10 cellular contexts compared by ENCODE assay signal in genomic region chr12:75724913-75725312, GRCh38.
DNase-seq lines count a peak whose midpoint lies in the region; ATAC-seq, FAIRE-seq and TF ChIP-seq lines count a peak whose summit lies in the region.
"Had no signal": no experiment of that assay in that cellular context is flagged by ENCODE, and none has a peak within 500 bp of the region (broad histone marks: within the 10 kb centered on the region; RNA-seq: fewer than 3 reads in every experiment).

No MANE protein-coding gene starts in this region.

- no peaks in the 10 kb centered on the region for H3K9me3 Mint-ChIP-seq in neural crest cell

- no peak overlapping the region for H3K4me2 ChIP-seq in MM.1S (ENCODE audit: low read depth, low read length)

- H3K27ac Mint-ChIP-seq in neural crest cell (ENCODE audit: unreplicated experiment), result peak overlapping the region; percentile 86
- H3K27ac Mint-ChIP-seq: naive B cell had no signal

- no peaks in the 10 kb centered on the region for H3K79me2 ChIP-seq in MM.1S (ENCODE audit: low read length)

- no peak for TF ChIP-seq CTCF in neural crest cell (conservative IDR thresholded peaks at IDR 0.05)
- no peak for TF ChIP-seq CTCF in MM.1S (IDR thresholded peaks at IDR 0.05; ENCODE audit: low read length)

- no peaks in the 10 kb centered on the region for H3K36me3 Mint-ChIP-seq in neural crest cell (ENCODE audit: low read depth)
- H3K36me3 Mint-ChIP-seq: naive B cell had no signal

- H3K4me1 Mint-ChIP-seq in neural crest cell, result peaks cover 55% of the 10 kb centered on the region
- H3K4me1 Mint-ChIP-seq: naive B cell had no signal

- no peaks in the 10 kb centered on the region for H3K36me3 ChIP-seq in MM.1S (replicated peaks; ENCODE audit: insufficient read depth, low read length)

- H3K27ac ChIP-seq in MM.1S (ENCODE audit: low read length), result no peak overlapping the region

- ATAC-seq in HG03442 (IDR thresholded peaks at IDR 0.05; ENCODE audit: unreplicated experiment), result no peak
- no peak for ATAC-seq in GM21390 (IDR thresholded peaks at IDR 0.05; ENCODE audit: unreplicated experiment)

- DNase-seq in DMS153 treated with DMSO at 0.1 percent for 48 hours (lab: John Stamatoyannopoulos, UW; ENCODE audit: unreplicated experiment) (peak; percentile 74), NCI-H345 treated with DMSO at 0.1 percent for 48 hours (lab: John Stamatoyannopoulos, UW; ENCODE audit: unreplicated experiment) (peak; percentile 43), neural crest cell (ENCODE audit: low read depth, low spot score) (no peak), MM.1S (no peak), ecto neural progenitor cell (ENCODE audit: low spot score) (no peak)
- DNase-seq: activated CD4-positive, alpha-beta T cell treated with anti-CD3 and anti-CD28 coated beads for 1 hour; naive B cell had no signal

- H3K9me3 ChIP-seq in MM.1S (replicated peaks; ENCODE audit: insufficient read depth, low read length), result no peaks in the 10 kb centered on the region

- no peaks in the 10 kb centered on the region for H3K27me3 Mint-ChIP-seq in neural crest cell (ENCODE audit: low read depth)

- no peak overlapping the region for H3K9ac ChIP-seq in MM.1S (ENCODE audit: low read length)

- H3K4me3 ChIP-seq in MM.1S (ENCODE audit: low read length), result no peak overlapping the region

- H3K4me3 Mint-ChIP-seq in neural crest cell, result peak overlapping the region; percentile 29
- H3K4me3 Mint-ChIP-seq: naive B cell had no signal

- peak; percentile 97 for FAIRE-seq in endometrium (lab: Jason Lieb, UNC)

- H2AFZ ChIP-seq in MM.1S (ENCODE audit: low read length), result no peak overlapping the region

- peaks cover 11% of the 10 kb centered on the region for H3K4me1 ChIP-seq in MM.1S (ENCODE audit: low read length)

- H3K9me2 ChIP-seq in MM.1S (replicated peaks; ENCODE audit: insufficient read depth, low read length), result no peaks in the 10 kb centered on the region

- H3K27me3 ChIP-seq in MM.1S (replicated peaks; ENCODE audit: insufficient read depth, low read length), result no peaks in the 10 kb centered on the region

- H4K20me1 ChIP-seq in MM.1S (ENCODE audit: insufficient read depth, low read length), result no peaks in the 10 kb centered on the region

- no peaks in the 10 kb centered on the region for H3F3A ChIP-seq in MM.1S (ENCODE audit: insufficient read depth, low read length)

Comparison
In these comparisons a context has a peak if more than half of its experiments do, and no peak if none do; other contexts are left out.
1. DNase-seq: peak in DMS153 treated with DMSO at 0.1 percent for 48 hours (single experiment) and NCI-H345 treated with DMSO at 0.1 percent for 48 hours (single experiment); none in neural crest cell (single experiment), MM.1S (single experiment) and ecto neural progenitor cell (single experiment).